In the genomic region with DNA sequence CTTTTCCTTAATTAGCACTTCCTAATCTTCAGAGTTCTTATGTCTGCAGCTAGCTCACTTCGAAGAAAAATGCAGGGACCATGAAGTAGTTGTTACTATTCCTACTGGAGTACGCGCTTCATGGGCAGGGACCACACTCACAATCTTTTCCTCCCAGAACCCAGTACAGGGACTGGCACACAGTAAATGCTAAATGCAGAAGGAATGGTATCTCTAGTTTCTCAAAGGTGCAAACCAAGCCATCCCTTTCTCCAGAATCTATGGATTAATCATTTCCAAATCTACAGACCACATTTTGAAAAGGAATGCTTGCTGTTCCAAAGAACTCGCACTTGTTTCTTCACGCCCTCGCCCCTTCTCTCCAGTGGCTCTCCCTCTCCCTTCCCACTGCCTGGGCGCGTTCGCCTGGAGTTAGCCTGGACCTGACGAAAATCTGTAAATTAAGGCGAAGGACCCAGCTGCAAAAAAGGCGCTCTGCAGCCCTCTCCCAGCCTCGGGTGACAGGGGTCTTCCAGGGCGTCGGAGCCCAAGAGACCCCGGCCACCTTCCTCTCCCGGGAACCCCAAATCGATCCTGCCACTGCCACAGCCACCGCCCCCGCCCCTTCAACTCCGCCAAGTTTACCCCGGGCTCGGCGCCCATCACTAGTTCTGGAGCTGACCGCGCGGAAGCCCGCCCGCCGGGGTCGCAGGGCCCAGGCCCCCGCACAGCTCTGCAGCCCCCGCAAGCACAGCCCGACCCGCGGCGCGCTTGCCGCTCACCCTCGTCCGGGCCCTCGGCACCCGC, we compare ENCODE assay signal across 8 cellular contexts. TPM values are rescaled to one million over a fixed set of nuclear protein-coding genes. Genes with fewer than 3 reads are reported as not detected.
DNase-seq lines count a peak whose midpoint lies in the region; ATAC-seq and TF ChIP-seq lines count a peak whose summit lies in the region.

No MANE protein-coding gene starts in this region.

- CTCF ChIA-PET in mammary epithelial cell (lab: Charles Lee; ENCODE audit: low non-redundant PET): no interaction called here

- peak overlapping the region; percentile 73 for H3K9ac ChIP-seq in mammary epithelial cell (ENCODE audit: insufficient read depth, low read length)

- H3K27me3 ChIP-seq in MG63 (no peaks in the 10 kb centered on the region), mammary epithelial cell (ENCODE audit: insufficient read depth, low read length) (no peaks in the 10 kb centered on the region), lower lobe of right lung (ENCODE audit: low read depth) (no peaks in the 10 kb centered on the region)

- H3K36me3 Mint-ChIP-seq in type B pancreatic cell: peaks cover 17% of the 10 kb centered on the region

- H3K4me3 Mint-ChIP-seq in type B pancreatic cell: peak overlapping the region; percentile 93

- intact Hi-C loops in mammary epithelial cell (cut with micrococcal nuclease) (loop anchor here (1.0 kb wide), 3 partner anchors 38 to 64 kb away; no protein-coding TSS in a partner anchor), lower lobe of right lung (cut with DNase I) (no loop called here)

- H3K27ac Mint-ChIP-seq in type B pancreatic cell: peak overlapping the region; percentile 95

- no TSS peak for BruUV-seq in mammary epithelial cell (replicated peaks; lab: Mats Ljungman, UMichigan)

- H3K4me1 ChIP-seq in mammary epithelial cell (ENCODE audit: insufficient read depth, low read length): peaks cover 21% of the 10 kb centered on the region
- peaks cover 35% of the 10 kb centered on the region for H3K4me1 ChIP-seq in lower lobe of right lung

- TF ChIP-seq CTCF in mammary epithelial cell (conservative IDR thresholded peaks at IDR 0.05 in 1 of 2, IDR thresholded peaks at IDR 0.05 in 1 of 2; ENCODE audit: extremely low read depth in 1 of 2, insufficient read depth in 1 of 2, low read depth in 1 of 2, low read length in 2 of 2): no peak
- no peak for TF ChIP-seq CTCF in lower lobe of right lung (IDR thresholded peaks at IDR 0.05)
- no peak for TF ChIP-seq CTCF in type B pancreatic cell (conservative IDR thresholded peaks at IDR 0.05)

- H3K9me3 ChIP-seq in MG63 (no peaks in the 10 kb centered on the region), mammary epithelial cell (replicated peaks; ENCODE audit: insufficient read depth, low read length) (no peaks in the 10 kb centered on the region), lower lobe of right lung (no peaks in the 10 kb centered on the region)

- H3K27ac ChIP-seq in mammary epithelial cell (ENCODE audit: insufficient read depth, low read depth, low read length): peak overlapping the region; percentile 37
- peak overlapping the region; percentile 95 for H3K27ac ChIP-seq in lower lobe of right lung

- no peaks in the 10 kb centered on the region for H3K9me3 Mint-ChIP-seq in type B pancreatic cell

- 2% methylated on average over 20 of the region's 43 CpGs for WGBS in mammary epithelial cell (ENCODE audit: low coverage, missing lambda C conversion rate)

- H2AFZ ChIP-seq in mammary epithelial cell (ENCODE audit: low read depth, low read length): peak overlapping the region; percentile 78

- H3K4me2 ChIP-seq in mammary epithelial cell (ENCODE audit: insufficient read depth, low read depth, low read length): peak overlapping the region; percentile 75

- H3K36me3 ChIP-seq in MG63: peaks cover 2% of the 10 kb centered on the region; the same call in 1 of the 2 replicates
- H3K36me3 ChIP-seq in mammary epithelial cell (ENCODE audit: insufficient read depth, low read length): peaks cover 2% of the 10 kb centered on the region
- no peaks in the 10 kb centered on the region for H3K36me3 ChIP-seq in lower lobe of right lung

- dilution Hi-C loops in mammary epithelial cell (cut with HindIII; ENCODE audit: low sequenced_read_pairs): no loop called here

- in situ Hi-C loops in mammary epithelial cell (cut with MboI; ENCODE audit: low sequenced_read_pairs in 2 of 2): no loop called here

- ATAC-seq in lower lobe of right lung: peak in 1 of 2 donors; percentile 7

- no peaks in the 10 kb centered on the region for H4K20me1 ChIP-seq in mammary epithelial cell (ENCODE audit: insufficient read depth, low read length)

- peaks cover 32% of the 10 kb centered on the region for H3K4me1 Mint-ChIP-seq in type B pancreatic cell (ENCODE audit: unreplicated experiment)

- DNase-seq in DMS53 (lab: John Stamatoyannopoulos, UW): peak; percentile 66
- no peak for DNase-seq in MG63
- DNase-seq in mammary epithelial cell: peak; percentile 12
- no peak for DNase-seq in lower lobe of right lung
- DNase-seq in type B pancreatic cell (ENCODE audit: extremely low spot score, unreplicated experiment): no peak
- no peak for DNase-seq in GOT3 (lab: John Stamatoyannopoulos, UW)
- DNase-seq in NCI-H128 (lab: John Stamatoyannopoulos, UW; ENCODE audit: unreplicated experiment): no peak
- no peak for DNase-seq in stimulated activated CD4-positive, alpha-beta T cell treated with anti-CD3 and anti-CD28 coated beads, Interleukin-4, amount 100 ng/mL, for 24 hours

- H3K79me2 ChIP-seq in mammary epithelial cell (ENCODE audit: insufficient read depth, low read length): peaks cover 54% of the 10 kb centered on the region

- no peaks in the 10 kb centered on the region for H3K27me3 Mint-ChIP-seq in type B pancreatic cell

- peak overlapping the region; percentile 62 for H3K4me3 ChIP-seq in MG63
- peak overlapping the region; percentile 70 to 90 (median 82) for H3K4me3 ChIP-seq in mammary epithelial cell (replicated peaks in 1 of 3; ENCODE audit: insufficient read depth in 1 of 3, low read depth in 2 of 3, low read length in 3 of 3)
- peak overlapping the region; percentile 83 for H3K4me3 ChIP-seq in lower lobe of right lung

RNA-seq across cellular contexts. Expression of a gene that starts 0.6 kb away (rescaled TPM):
- total RNA-seq in MG63 (2014; rRNA removed; shearing (Covaris generic); ENCODE audit: low replicate concordance): 189 and 204 TPM in 2 replicates
- total RNA-seq in mammary epithelial cell (100 to 1,000 TPM; 175 to 189 TPM), lower lobe of right lung (123 TPM), type B pancreatic cell (ENCODE audit: low replicate concordance) (198 and 209 TPM in 2 replicates)
- polyA plus RNA-seq in mammary epithelial cell: 194 TPM
- polyA minus RNA-seq in mammary epithelial cell: 145 TPM

Comparison
In these comparisons a context has a peak if more than half of its experiments do, and no peak if none do; other contexts are left out.
1. DNase-seq: peak in DMS53 (single experiment) and mammary epithelial cell (single experiment); none in MG63 (single experiment), lower lobe of right lung (single experiment), type B pancreatic cell (single experiment), GOT3 (single experiment), NCI-H128 (single experiment) and stimulated activated CD4-positive, alpha-beta T cell treated with anti-CD3 and anti-CD28 coated beads, Interleukin-4, amount 100 ng/mL, for 24 hours (single experiment).
2. Peak in every context shown above with its lines, with median percentiles within 50 percentile points of each other: H3K4me3 ChIP-seq.